In the genomic region with DNA sequence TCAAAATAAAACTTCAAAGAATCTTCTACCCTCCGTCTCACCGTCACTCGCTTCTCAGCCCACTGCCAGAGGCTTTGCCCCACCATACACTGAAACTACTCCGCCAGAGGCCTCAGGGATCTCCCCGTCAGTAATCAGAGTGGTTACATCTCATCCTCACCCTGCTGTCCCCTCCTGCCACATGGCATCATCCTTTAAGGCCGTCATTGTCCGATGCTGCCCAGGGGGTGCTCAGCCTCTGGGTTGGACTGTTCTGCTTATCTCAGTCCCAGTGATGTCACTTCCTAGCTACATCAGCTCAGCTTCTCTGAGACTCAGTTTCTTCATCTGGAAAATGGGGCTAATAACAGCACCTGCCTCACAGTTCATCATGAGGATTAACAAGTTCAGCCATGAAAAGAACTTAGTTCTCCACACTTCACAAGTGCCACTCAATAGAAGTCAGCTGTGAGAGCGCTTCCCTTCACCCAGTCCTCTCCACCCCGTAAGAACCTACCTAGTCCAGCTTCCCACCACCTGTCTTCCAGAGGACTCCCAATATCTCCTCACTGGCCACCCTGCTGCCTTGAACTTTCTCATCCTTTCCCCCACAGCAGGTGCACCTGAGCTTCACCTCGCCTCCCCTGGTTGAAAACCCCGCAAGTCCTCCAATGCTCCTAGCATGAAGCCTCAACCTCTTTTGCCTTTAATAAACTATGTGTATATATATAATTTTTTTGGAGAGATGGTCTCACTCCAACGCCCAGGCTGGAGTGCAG, we compare ENCODE assay signal across 16 cellular contexts. TPM values are rescaled to one million over a fixed set of nuclear protein-coding genes. Genes with fewer than 3 reads are reported as not detected.
DNase-seq lines count a peak whose midpoint lies in the region; ATAC-seq and TF ChIP-seq lines count a peak whose summit lies in the region.
"Had no signal": no experiment of that assay in that cellular context is flagged by ENCODE, and none has a peak within 500 bp of the region (broad histone marks: within the 10 kb centered on the region; RNA-seq: fewer than 3 reads in every experiment).

No MANE protein-coding gene starts in this region.

- no peaks in the 10 kb centered on the region for H3K9me3 ChIP-seq in osteoblast (ENCODE audit: low read depth, low read length)
- H3K9me3 ChIP-seq in MM.1S (replicated peaks; ENCODE audit: insufficient read depth, low read length), result no peaks in the 10 kb centered on the region
- H3K9me3 ChIP-seq: Caco-2, tibial artery had no signal

- H4K20me1 ChIP-seq in osteoblast (ENCODE audit: insufficient read depth, low read length), result no peaks in the 10 kb centered on the region
- no peaks in the 10 kb centered on the region for H4K20me1 ChIP-seq in MM.1S (ENCODE audit: insufficient read depth, low read length)

- H3K9ac ChIP-seq in MM.1S (ENCODE audit: low read length), result no peak overlapping the region

- H3K27me3 ChIP-seq in osteoblast (ENCODE audit: insufficient read depth, low read length) (peaks cover 9% of the 10 kb centered on the region), MM.1S (replicated peaks; ENCODE audit: insufficient read depth, low read length) (no peaks in the 10 kb centered on the region; the same call in 1 of the 2 replicates)
- H3K27me3 ChIP-seq: tibial artery had no signal

- H3K27ac ChIP-seq in osteoblast (ENCODE audit: low read depth, low read length) (no peak overlapping the region), MM.1S (ENCODE audit: low read length) (no peak overlapping the region)
- H3K27ac ChIP-seq: tibial artery had no signal

- no peak for ATAC-seq in T-cell (replicated peaks in 1 of 4)
- ATAC-seq: right cardiac atrium had no signal

- H3K27me3 Mint-ChIP-seq in activated CD4-positive, alpha-beta memory T cell treated with anti-CD3 and anti-CD28 coated beads, Interleukin-2, amount 10 ng/mL, durations not matched to agents 7 days and 5 days, result peaks cover 19% of the 10 kb centered on the region
- H3K27me3 Mint-ChIP-seq in activated CD4-positive, alpha-beta memory T cell treated with anti-CD3 and anti-CD28 coated beads for 36 hours, result no peaks in the 10 kb centered on the region
- H3K27me3 Mint-ChIP-seq in T-cell (no peaks in the 10 kb centered on the region), chondrocyte (ENCODE audit: low read depth) (peaks cover 4% of the 10 kb centered on the region)

- H3K36me3 Mint-ChIP-seq in activated CD4-positive, alpha-beta memory T cell treated with anti-CD3 and anti-CD28 coated beads, Interleukin-2, amount 10 ng/mL, durations not matched to agents 7 days and 5 days (ENCODE audit: low read depth), result no peaks in the 10 kb centered on the region
- no peaks in the 10 kb centered on the region for H3K36me3 Mint-ChIP-seq in activated CD4-positive, alpha-beta memory T cell treated with anti-CD3 and anti-CD28 coated beads for 36 hours
- H3K36me3 Mint-ChIP-seq in T-cell (no peaks in the 10 kb centered on the region), chondrocyte (ENCODE audit: low read depth) (no peaks in the 10 kb centered on the region)
- H3K36me3 Mint-ChIP-seq: brain had no signal

- H3K4me1 Mint-ChIP-seq in activated CD4-positive, alpha-beta memory T cell treated with anti-CD3 and anti-CD28 coated beads, Interleukin-2, amount 10 ng/mL, durations not matched to agents 7 days and 5 days, result peaks cover 64% of the 10 kb centered on the region
- peaks cover 41% of the 10 kb centered on the region for H3K4me1 Mint-ChIP-seq in activated CD4-positive, alpha-beta memory T cell treated with anti-CD3 and anti-CD28 coated beads for 36 hours (ENCODE audit: low read depth)
- H3K4me1 Mint-ChIP-seq in T-cell, result peaks cover 39 to 54% (median 47%) of the 10 kb centered on the region in 3 donors
- H3K4me1 Mint-ChIP-seq in chondrocyte (ENCODE audit: low read depth), result no peaks in the 10 kb centered on the region
- H3K4me1 Mint-ChIP-seq: brain had no signal

- DNase-seq in activated CD4-positive, alpha-beta memory T cell treated with anti-CD3 and anti-CD28 coated beads, Interleukin-2, amount 10 ng/mL, durations not matched to agents 7 days and 5 days, result peak; percentile 15
- no peak for DNase-seq in activated CD4-positive, alpha-beta memory T cell treated with anti-CD3 and anti-CD28 coated beads for 36 hours
- DNase-seq in T-cell (peak in 3 of 34 experiments; percentile 2 to 17 (median 10)), chondrocyte (ENCODE audit: low spot score) (peak; percentile 29), osteoblast (ENCODE audit: insufficient read length, low spot score, missing footprints) (peak; percentile 60), NCI-H2227 (lab: John Stamatoyannopoulos, UW; ENCODE audit: unreplicated experiment) (no peak), MM.1S (no peak), GM13977 (ENCODE audit: low spot score) (no peak)
- DNase-seq: effector CD8-positive, alpha-beta T cell; NCI-H187 treated with DMSO at 0.1 percent for 48 hours; NCI-H524 had no signal

- peak overlapping the region; percentile 61 for H3K27ac Mint-ChIP-seq in activated CD4-positive, alpha-beta memory T cell treated with anti-CD3 and anti-CD28 coated beads, Interleukin-2, amount 10 ng/mL, durations not matched to agents 7 days and 5 days
- no peak overlapping the region for H3K27ac Mint-ChIP-seq in activated CD4-positive, alpha-beta memory T cell treated with anti-CD3 and anti-CD28 coated beads for 36 hours
- H3K27ac Mint-ChIP-seq in T-cell (peak overlapping the region; percentile 11 to 48), chondrocyte (ENCODE audit: unreplicated experiment) (no peak overlapping the region)
- H3K27ac Mint-ChIP-seq: brain had no signal

- CTCF ChIA-PET in activated CD4-positive, alpha-beta memory T cell treated with anti-CD3 and anti-CD28 coated beads, Interleukin-2, amount 10 ng/mL, durations not matched to agents 7 days and 5 days (lab: Charles Lee), result interaction anchor here (0.8 to 2.0 kb wide), 3 partner anchors 50 to 468 kb away, joined by 5 to 9 read pairs (median 9); no protein-coding TSS in a partner anchor
- CTCF ChIA-PET in activated CD4-positive, alpha-beta memory T cell treated with anti-CD3 and anti-CD28 coated beads for 36 hours (lab: Charles Lee), result interaction anchor here (0.9 to 1.6 kb wide), 2 partner anchors 50 to 468 kb away, joined by 3 to 6 read pairs; no protein-coding TSS in a partner anchor
- CTCF ChIA-PET in T-cell (lab: Charles Lee), result interaction anchor here in 1 of 2 donors (0.6 kb wide), 1 partner anchor 428 kb away, joined by 8 read pairs; no protein-coding TSS in a partner anchor

- H3K4me3 Mint-ChIP-seq in activated CD4-positive, alpha-beta memory T cell treated with anti-CD3 and anti-CD28 coated beads, Interleukin-2, amount 10 ng/mL, durations not matched to agents 7 days and 5 days, result no peak overlapping the region
- no peak overlapping the region for H3K4me3 Mint-ChIP-seq in activated CD4-positive, alpha-beta memory T cell treated with anti-CD3 and anti-CD28 coated beads for 36 hours
- H3K4me3 Mint-ChIP-seq in T-cell, result no peak overlapping the region
- no peak overlapping the region for H3K4me3 Mint-ChIP-seq in chondrocyte (ENCODE audit: unreplicated experiment)
- H3K4me3 Mint-ChIP-seq: brain had no signal

- H2AFZ ChIP-seq in osteoblast (ENCODE audit: low read length) (no peak overlapping the region), MM.1S (ENCODE audit: low read length) (no peak overlapping the region)

- no peak for TF ChIP-seq CTCF in chondrocyte (IDR thresholded peaks at IDR 0.05)
- TF ChIP-seq CTCF in osteoblast (IDR thresholded peaks at IDR 0.05; ENCODE audit: extremely low read depth, low read depth, low read length), result no peak
- TF ChIP-seq CTCF in MM.1S (IDR thresholded peaks at IDR 0.05; ENCODE audit: low read length), result no peak
- no peak for TF ChIP-seq CTCF in GM13977 (IDR thresholded peaks at IDR 0.05; ENCODE audit: extremely low read depth, insufficient read depth, missing control alignments)

- H3K4me2 ChIP-seq in osteoblast (ENCODE audit: insufficient read depth, low read length) (no peak overlapping the region), MM.1S (ENCODE audit: low read depth, low read length) (no peak overlapping the region)

- intact Hi-C loops in activated CD4-positive, alpha-beta memory T cell treated with anti-CD3 and anti-CD28 coated beads for 36 hours (cut with micrococcal nuclease), result no loop called here

- H3K4me3 ChIP-seq in osteoblast (ENCODE audit: insufficient read depth, low read length) (no peak overlapping the region), MM.1S (ENCODE audit: low read length) (no peak overlapping the region)
- H3K4me3 ChIP-seq: lung, tibial artery had no signal

- POLR2A ChIA-PET in activated CD4-positive, alpha-beta memory T cell treated with anti-CD3 and anti-CD28 coated beads, Interleukin-2, amount 10 ng/mL, durations not matched to agents 7 days and 5 days (lab: Charles Lee), result interaction anchor here (0.6 to 2.3 kb wide), 7 partner anchors 19 to 468 kb away, joined by 3 to 15 read pairs (median 5); partner anchors contain the start of gene FNIP1
- POLR2A ChIA-PET in activated CD4-positive, alpha-beta memory T cell treated with anti-CD3 and anti-CD28 coated beads for 36 hours (lab: Charles Lee), result interaction anchor here (0.9 kb wide), 1 partner anchor 45 kb away, joined by 3 read pairs; no protein-coding TSS in a partner anchor
- POLR2A ChIA-PET in T-cell (lab: Charles Lee), result no interaction called here

- H3K4me1 ChIP-seq in osteoblast (ENCODE audit: insufficient read depth, low read length) (no peaks in the 10 kb centered on the region), MM.1S (ENCODE audit: low read length) (no peaks in the 10 kb centered on the region)
- H3K4me1 ChIP-seq: Caco-2, tibial artery had no signal

- no peaks in the 10 kb centered on the region for H3K36me3 ChIP-seq in osteoblast (ENCODE audit: insufficient read depth, low read length)
- H3K36me3 ChIP-seq in MM.1S (replicated peaks; ENCODE audit: insufficient read depth, low read length), result no peaks in the 10 kb centered on the region
- H3K36me3 ChIP-seq: tibial artery had no signal

- no peaks in the 10 kb centered on the region for H3F3A ChIP-seq in MM.1S (ENCODE audit: insufficient read depth, low read length)

- H3K9me2 ChIP-seq in MM.1S (replicated peaks; ENCODE audit: insufficient read depth, low read length), result no peaks in the 10 kb centered on the region

- H3K9me3 Mint-ChIP-seq in activated CD4-positive, alpha-beta memory T cell treated with anti-CD3 and anti-CD28 coated beads, Interleukin-2, amount 10 ng/mL, durations not matched to agents 7 days and 5 days, result no peaks in the 10 kb centered on the region
- no peaks in the 10 kb centered on the region for H3K9me3 Mint-ChIP-seq in activated CD4-positive, alpha-beta memory T cell treated with anti-CD3 and anti-CD28 coated beads for 36 hours
- no peaks in the 10 kb centered on the region for H3K9me3 Mint-ChIP-seq in T-cell
- no peaks in the 10 kb centered on the region for H3K9me3 Mint-ChIP-seq in chondrocyte (ENCODE audit: low read depth)
- H3K9me3 Mint-ChIP-seq: brain had no signal

- H3K79me2 ChIP-seq in osteoblast (ENCODE audit: insufficient read depth, low read length) (no peaks in the 10 kb centered on the region), MM.1S (ENCODE audit: low read length) (no peaks in the 10 kb centered on the region)

- in situ Hi-C loops in GM13977 (cut with MboI; ENCODE audit: low pct_unique_long_range_greater_than_20kb, low sequenced_read_pairs, unreplicated experiment), result loop anchor here (25.0 kb wide), 1 partner anchor 305 kb away; the partner anchor contains the start of gene SLC22A5

RNA-seq across cellular contexts. Expression of gene IL3, which starts 2.8 kb away (rescaled TPM):
- total RNA-seq in activated CD4-positive, alpha-beta memory T cell treated with anti-CD3 and anti-CD28 coated beads, Interleukin-2, amount 10 ng/mL, durations not matched to agents 7 days and 5 days, result 1 to 10 TPM; 1.4 to 1.6 TPM
- 10 to 100 TPM; 23.1 to 23.3 TPM for total RNA-seq in activated CD4-positive, alpha-beta memory T cell treated with anti-CD3 and anti-CD28 coated beads for 36 hours
- total RNA-seq in T-cell (not detected), chondrocyte (not detected in 3 replicates), osteoblast (not detected in 2 replicates)
- total RNA-seq: Caco-2, lung, right cardiac atrium had no signal

RNA-seq across cellular contexts. Expression of gene CSF2, which starts 15.9 kb away (rescaled TPM):
- total RNA-seq in activated CD4-positive, alpha-beta memory T cell treated with anti-CD3 and anti-CD28 coated beads, Interleukin-2, amount 10 ng/mL, durations not matched to agents 7 days and 5 days, result 10 to 100 TPM; 30.8 to 32.7 TPM
- 100 to 1,000 TPM; 125 to 128 TPM for total RNA-seq in activated CD4-positive, alpha-beta memory T cell treated with anti-CD3 and anti-CD28 coated beads for 36 hours
- total RNA-seq in T-cell, result under 1 TPM in 1 of 5 donors, not detected in 4; 0.89 TPM
- total RNA-seq in chondrocyte, result not detected in 3 replicates
- not detected in 2 replicates for total RNA-seq in osteoblast
- total RNA-seq: Caco-2, right cardiac atrium had no signal

RNA-seq across cellular contexts. Expression of gene ACSL6, which starts 46.2 kb away (rescaled TPM):
- total RNA-seq in activated CD4-positive, alpha-beta memory T cell treated with anti-CD3 and anti-CD28 coated beads, Interleukin-2, amount 10 ng/mL, durations not matched to agents 7 days and 5 days, result 10 to 100 TPM; 10.6 to 11.5 TPM
- 1 to 10 TPM; 5.6 to 6.0 TPM for total RNA-seq in activated CD4-positive, alpha-beta memory T cell treated with anti-CD3 and anti-CD28 coated beads for 36 hours
- total RNA-seq in T-cell, result 10 to 100 TPM; 23.7 to 42.9 (median 27.8) TPM
- not detected in 3 replicates for total RNA-seq in chondrocyte
- not detected in 2 replicates for total RNA-seq in osteoblast

Comparison
In these comparisons a context has a peak if more than half of its experiments do, and no peak if none do; other contexts are left out.
1. DNase-seq: peak in activated CD4-positive, alpha-beta memory T cell treated with anti-CD3 and anti-CD28 coated beads, Interleukin-2, amount 10 ng/mL, durations not matched to agents 7 days and 5 days (single experiment), chondrocyte (single experiment) and osteoblast (single experiment); none in activated CD4-positive, alpha-beta memory T cell treated with anti-CD3 and anti-CD28 coated beads for 36 hours (single experiment), NCI-H2227 (single experiment), MM.1S (single experiment) and GM13977 (single experiment).
2. H3K27ac Mint-ChIP-seq: peak in activated CD4-positive, alpha-beta memory T cell treated with anti-CD3 and anti-CD28 coated beads, Interleukin-2, amount 10 ng/mL, durations not matched to agents 7 days and 5 days (single experiment) and T-cell (2 of 2); none in activated CD4-positive, alpha-beta memory T cell treated with anti-CD3 and anti-CD28 coated beads for 36 hours (single experiment) and chondrocyte (single experiment).
3. RNA of gene IL3, which starts 2.8 kb away (total RNA-seq): 23.1 to 23.3 TPM in activated CD4-positive, alpha-beta memory T cell treated with anti-CD3 and anti-CD28 coated beads for 36 hours; 1.4 to 1.6 TPM in activated CD4-positive, alpha-beta memory T cell treated with anti-CD3 and anti-CD28 coated beads, Interleukin-2, amount 10 ng/mL, durations not matched to agents 7 days and 5 days, not detected in T-cell, not detected in chondrocyte and not detected in osteoblast; every median in the first group is over 4 times any median in the second.
4. RNA of gene CSF2, which starts 15.9 kb away (total RNA-seq): 125 to 128 TPM in activated CD4-positive, alpha-beta memory T cell treated with anti-CD3 and anti-CD28 coated beads for 36 hours and 30.8 to 32.7 TPM in activated CD4-positive, alpha-beta memory T cell treated with anti-CD3 and anti-CD28 coated beads, Interleukin-2, amount 10 ng/mL, durations not matched to agents 7 days and 5 days; 0.89 TPM in T-cell, not detected in chondrocyte and not detected in osteoblast; every median in the first group is over 10 times any median in the second.
5. POLR2A ChIA-PET loops: an anchor here in activated CD4-positive, alpha-beta memory T cell treated with anti-CD3 and anti-CD28 coated beads, Interleukin-2, amount 10 ng/mL, durations not matched to agents 7 days and 5 days (0.6 to 2.3 kb wide) and activated CD4-positive, alpha-beta memory T cell treated with anti-CD3 and anti-CD28 coated beads for 36 hours (0.9 kb wide); none called in T-cell.